In the genomic region with DNA sequence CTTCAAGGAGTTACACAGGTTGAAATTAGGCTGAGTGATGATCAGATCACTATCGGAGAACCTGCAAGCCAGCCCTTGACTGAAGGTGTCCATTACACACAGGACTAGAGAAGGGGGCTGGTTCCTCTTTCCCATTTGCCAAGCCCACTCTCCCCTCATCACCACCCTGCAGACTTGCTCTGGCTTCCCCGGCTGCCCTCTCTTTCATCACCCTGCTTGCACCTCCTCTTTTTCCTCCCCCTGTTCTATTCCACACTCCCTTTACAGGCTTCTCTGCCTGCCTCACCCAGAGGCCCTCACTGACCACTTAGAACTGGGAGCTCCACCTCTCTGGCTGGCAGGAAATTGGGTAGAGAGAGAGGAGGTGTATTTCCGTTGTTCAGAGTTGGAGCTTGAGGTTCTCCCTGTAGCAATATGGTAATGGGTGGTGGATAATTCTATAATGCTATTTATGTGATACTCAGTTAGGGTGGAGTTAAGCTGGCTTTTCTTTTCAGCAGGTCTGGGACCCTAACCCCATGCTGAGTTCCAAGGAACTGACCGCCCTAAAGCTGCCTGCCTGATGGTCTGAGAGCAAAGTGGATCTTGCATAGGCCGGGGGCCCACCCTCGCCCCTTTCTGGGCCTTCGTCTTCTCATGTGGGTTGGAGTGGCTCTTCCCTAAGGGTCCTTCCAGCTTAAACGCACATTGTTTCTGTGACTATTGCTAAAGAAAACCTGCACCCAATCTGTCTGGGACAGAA, we compare ENCODE assay signal across 32 cellular contexts.
DNase-seq lines count a peak whose midpoint lies in the region; ATAC-seq and TF ChIP-seq lines count a peak whose summit lies in the region.
"Had no signal": no experiment of that assay in that cellular context is flagged by ENCODE, and none has a peak within 500 bp of the region (broad histone marks: within the 10 kb centered on the region; RNA-seq: fewer than 3 reads in every experiment).

No MANE protein-coding gene starts in this region.

- H3K9me3 ChIP-seq in neuronal stem cell (replicated peaks in 1 of 2; ENCODE audit: control insufficient read depth in 2 of 2, insufficient read depth in 1 of 2, low read depth in 1 of 2, low read length in 2 of 2) (no peaks in the 10 kb centered on the region), psoas muscle (no peaks in the 10 kb centered on the region)
- H3K9me3 ChIP-seq: adrenal gland, esophagus squamous epithelium, heart left ventricle, left lung, MG63, testis had no signal

- H4K91ac ChIP-seq in neuronal stem cell (ENCODE audit: low read depth, low read length, poor library complexity), result no peak overlapping the region

- H3K36me3 ChIP-seq in neuronal stem cell (replicated peaks in 1 of 2; ENCODE audit: control insufficient read depth in 2 of 2, insufficient read depth in 2 of 2, low read length in 2 of 2) (no peaks in the 10 kb centered on the region), psoas muscle (ENCODE audit: insufficient read depth in 1 of 2, low read depth in 1 of 2) (peaks cover 0 to 49% of the 10 kb centered on the region in 2 donors)
- H3K36me3 ChIP-seq: adrenal gland, esophagus squamous epithelium, left lung, MG63 had no signal

- no peak overlapping the region for H2AK5ac ChIP-seq in neuronal stem cell (ENCODE audit: low read depth, low read length)

- H3K9me3 Mint-ChIP-seq in activated CD4-positive, alpha-beta T cell treated with anti-CD3 and anti-CD28 coated beads, Interleukin-2, amount 10 ng/mL, durations not matched to agents 24 days and 14 days, result no peaks in the 10 kb centered on the region
- H3K9me3 Mint-ChIP-seq: CD8-positive, alpha-beta T cell; HFFc6; memory B cell; neural crest cell had no signal

- H3K4me3 Mint-ChIP-seq in activated CD4-positive, alpha-beta T cell treated with anti-CD3 and anti-CD28 coated beads, Interleukin-2, amount 10 ng/mL, durations not matched to agents 24 days and 14 days, result peak overlapping the region; percentile 7
- H3K4me3 Mint-ChIP-seq: CD8-positive, alpha-beta T cell; HFFc6; memory B cell; neural crest cell had no signal

- H3K79me1 ChIP-seq in neuronal stem cell (ENCODE audit: low read depth, low read length), result no peaks in the 10 kb centered on the region

- DNase-seq in activated CD4-positive, alpha-beta T cell treated with anti-CD3 and anti-CD28 coated beads, Interleukin-2, amount 10 ng/mL, durations not matched to agents 24 days and 14 days, result no peak
- DNase-seq in activated CD4-positive, alpha-beta T cell treated with anti-CD3 and anti-CD28 coated beads, Interleukin-2, amount 50 U/mL, for 48 hours, result no peak
- peak; percentile 79 for DNase-seq in NB4 (ENCODE audit: low read depth)
- peak; percentile 42 for DNase-seq in UCSD-AML1 (lab: John Stamatoyannopoulos, UW; ENCODE audit: unreplicated experiment)
- DNase-seq in neuronal stem cell (ENCODE audit: low spot score), result no peak
- DNase-seq in psoas muscle, result no peak
- DNase-seq in dedifferentiated amniotic fluid mesenchymal stem cell (ENCODE audit: extremely low spot score), result no peak
- DNase-seq: activated T-cell treated with anti-CD3 and anti-CD28 coated beads, Interleukin-2, amount 50 U/mL, for 1 hour; adrenal gland; AML-193; CD8-positive, alpha-beta T cell; cerebellar nuclear complex; dorsolateral prefrontal cortex; esophagus squamous epithelium; foreskin melanocyte; heart left ventricle; HFFc6; islet precursor cell; left lung; MG63; NCI-H1436; NCI-H2081; NCI-H2227 treated with DMSO at 0.1 percent for 48 hours; NCI-H526 treated with DMSO at 0.1 percent for 48 hours; right cardiac atrium; stimulated activated naive CD4-positive, alpha-beta T cell treated with Interleukin-2 at 50 U/mL for 16 hours; testis had no signal

- no peak overlapping the region for H2BK15ac ChIP-seq in neuronal stem cell (ENCODE audit: low read length)

- H3K4me1 Mint-ChIP-seq in activated CD4-positive, alpha-beta T cell treated with anti-CD3 and anti-CD28 coated beads, Interleukin-2, amount 10 ng/mL, durations not matched to agents 24 days and 14 days, result peaks cover 29% of the 10 kb centered on the region

- intact Hi-C loops in activated CD4-positive, alpha-beta T cell treated with anti-CD3 and anti-CD28 coated beads, Interleukin-2, amount 10 ng/mL, durations not matched to agents 24 days and 14 days (cut with micrococcal nuclease), result loop anchor here (5.0 kb wide), 1 partner anchor 33 kb away; no protein-coding TSS in a partner anchor
- intact Hi-C loops in psoas muscle (cut with DNase I), result no loop called here

- no peak overlapping the region for H3K4me3 ChIP-seq in NB4 (ENCODE audit: low read depth, low read length)
- H3K4me3 ChIP-seq in neuronal stem cell (ENCODE audit: low read length in 2 of 2), result no peak overlapping the region
- H3K4me3 ChIP-seq in psoas muscle, result no peak overlapping the region
- H3K4me3 ChIP-seq: adrenal gland, dorsolateral prefrontal cortex, esophagus squamous epithelium, heart left ventricle, K562, left lung, MG63, smooth muscle cell, testis had no signal

- no peak for TF ChIP-seq POLR2A in NB4 (IDR thresholded peaks at IDR 0.05; ENCODE audit: extremely low read depth, insufficient read length)

- peak overlapping the region; percentile 14 for H3K14ac ChIP-seq in neuronal stem cell (ENCODE audit: low read length)

- no peak overlapping the region for H3K4me2 ChIP-seq in neuronal stem cell (ENCODE audit: insufficient read depth, low read length, poor library complexity, severe bottlenecking)
- H3K4me2 ChIP-seq: smooth muscle cell had no signal

- no peak overlapping the region for H2BK12ac ChIP-seq in neuronal stem cell (ENCODE audit: low read length)

- no peak overlapping the region for H3K9ac ChIP-seq in neuronal stem cell (ENCODE audit: low read depth, low read length, poor library complexity)

- peak overlapping the region; percentile 47 for H2AFZ ChIP-seq in neuronal stem cell (ENCODE audit: low read length)

- no peak overlapping the region for H3K18ac ChIP-seq in neuronal stem cell (ENCODE audit: low read length)

- no peak overlapping the region for H3K4ac ChIP-seq in neuronal stem cell (ENCODE audit: low read length)

- no peak overlapping the region for H2BK5ac ChIP-seq in neuronal stem cell (ENCODE audit: low read length)

- H3K36me3 Mint-ChIP-seq in activated CD4-positive, alpha-beta T cell treated with anti-CD3 and anti-CD28 coated beads, Interleukin-2, amount 10 ng/mL, durations not matched to agents 24 days and 14 days (ENCODE audit: low read depth), result no peaks in the 10 kb centered on the region
- H3K36me3 Mint-ChIP-seq: CD8-positive, alpha-beta T cell; memory B cell had no signal

- no peak overlapping the region for H2BK120ac ChIP-seq in neuronal stem cell (ENCODE audit: low read depth, low read length)

- H3K27me3 ChIP-seq in neuronal stem cell (ENCODE audit: control insufficient read depth in 3 of 3, insufficient read depth in 3 of 3, low read depth in 1 of 3, low read length in 3 of 3), result no peaks in the 10 kb centered on the region
- H3K27me3 ChIP-seq in psoas muscle (ENCODE audit: insufficient read depth in 3 of 3, low read length in 2 of 3), result no peaks in the 10 kb centered on the region
- H3K27me3 ChIP-seq: adrenal gland, dorsolateral prefrontal cortex, esophagus squamous epithelium, heart left ventricle, left lung, MG63, testis had no signal

- H3K27ac Mint-ChIP-seq in activated CD4-positive, alpha-beta T cell treated with anti-CD3 and anti-CD28 coated beads, Interleukin-2, amount 10 ng/mL, durations not matched to agents 24 days and 14 days, result peak overlapping the region; percentile 45
- H3K27ac Mint-ChIP-seq: HFFc6, memory B cell had no signal

- no CpG with 5 or more reads among the region's 8 CpGs for WGBS in neuronal stem cell (ENCODE audit: extremely low coverage in 2 of 2, insufficient read length in 2 of 2, insufficient replicate concordance in 1 of 2), 2 donors
- 87 to 93% (median 87%) methylated on average over 8 of the region's 8 CpGs for WGBS in psoas muscle, 3 donors

- H3K27ac ChIP-seq in neuronal stem cell (replicated peaks; ENCODE audit: low read length) (no peak overlapping the region), psoas muscle (no peak overlapping the region)
- H3K27ac ChIP-seq: adrenal gland, dorsolateral prefrontal cortex, esophagus squamous epithelium, left lung, testis had no signal

- TF ChIP-seq CTCF in NB4 (IDR thresholded peaks at IDR 0.05; ENCODE audit: low read depth, low read length) (no peak), psoas muscle (IDR thresholded peaks at IDR 0.05) (no peak)

- H3K4me1 ChIP-seq in neuronal stem cell (ENCODE audit: control insufficient read depth in 2 of 2, insufficient read depth in 1 of 2, low read depth in 1 of 2, low read length in 2 of 2) (peaks cover 6 to 14% of the 10 kb centered on the region in 2 donors), psoas muscle (peaks cover 22% of the 10 kb centered on the region)
- H3K4me1 ChIP-seq: testis had no signal

- no peak overlapping the region for H4K8ac ChIP-seq in neuronal stem cell (ENCODE audit: low read depth, low read length)

- ATAC-seq in GM21576 (IDR thresholded peaks at IDR 0.05; ENCODE audit: unreplicated experiment) (no peak), psoas muscle (no peak)
- ATAC-seq: CD8-positive, alpha-beta T cell; heart left ventricle; K562; right cardiac atrium had no signal

- peaks cover 2% of the 10 kb centered on the region for H3K27me3 Mint-ChIP-seq in activated CD4-positive, alpha-beta T cell treated with anti-CD3 and anti-CD28 coated beads, Interleukin-2, amount 10 ng/mL, durations not matched to agents 24 days and 14 days
- H3K27me3 Mint-ChIP-seq: memory B cell had no signal

- no peak overlapping the region for H3K23ac ChIP-seq in neuronal stem cell (ENCODE audit: low read depth, low read length, poor library complexity)

Comparison
In these comparisons a context has a peak if more than half of its experiments do, and no peak if none do; other contexts are left out.
1. DNase-seq: peak in NB4 (single experiment) and UCSD-AML1 (single experiment); none in activated CD4-positive, alpha-beta T cell treated with anti-CD3 and anti-CD28 coated beads, Interleukin-2, amount 10 ng/mL, durations not matched to agents 24 days and 14 days (single experiment), activated CD4-positive, alpha-beta T cell treated with anti-CD3 and anti-CD28 coated beads, Interleukin-2, amount 50 U/mL, for 48 hours (0 of 2), neuronal stem cell (single experiment), psoas muscle (0 of 2) and dedifferentiated amniotic fluid mesenchymal stem cell (single experiment).